In genomic region chr3:66403268-66403990, GRCh38 we compare ENCODE assay signal across 14 cellular contexts.
DNase-seq lines count a peak whose midpoint lies in the region; TF ChIP-seq lines count a peak whose summit lies in the region.
"Had no signal": no experiment of that assay in that cellular context is flagged by ENCODE, and none has a peak within 500 bp of the region (broad histone marks: within the 10 kb centered on the region; RNA-seq: fewer than 3 reads in every experiment).

No MANE protein-coding gene starts in this region.

- no peak for TF ChIP-seq POLR2A in breast epithelium (IDR thresholded peaks at IDR 0.05)
- no peak for TF ChIP-seq POLR2A in transverse colon (IDR thresholded peaks at IDR 0.05)

- H3K9me3 Mint-ChIP-seq in nephron: no peaks in the 10 kb centered on the region

- no peak overlapping the region for H3K4me2 ChIP-seq in mammary epithelial cell (ENCODE audit: insufficient read depth, low read depth, low read length)

- H3K27ac ChIP-seq in breast epithelium (peak overlapping the region; percentile 2 to 42), mammary epithelial cell (ENCODE audit: insufficient read depth, low read depth, low read length) (no peak overlapping the region), coronary artery (peak overlapping the region; percentile 40 to 60), transverse colon (peak overlapping the region; percentile 5 to 87 (median 70))

- H3K79me2 ChIP-seq in mammary epithelial cell (ENCODE audit: insufficient read depth, low read length): no peaks in the 10 kb centered on the region

- CTCF ChIA-PET in mammary epithelial cell (lab: Charles Lee; ENCODE audit: low non-redundant PET): no interaction called here

- TF ChIP-seq CTCF in breast epithelium (IDR thresholded peaks at IDR 0.05) (no peak), mammary epithelial cell (conservative IDR thresholded peaks at IDR 0.05 in 1 of 2, IDR thresholded peaks at IDR 0.05 in 1 of 2; ENCODE audit: extremely low read depth in 1 of 2, insufficient read depth in 1 of 2, low read depth in 1 of 2, low read length in 2 of 2) (no peak), coronary artery (IDR thresholded peaks at IDR 0.05) (no peak), nephron (IDR thresholded peaks at IDR 0.05; ENCODE audit: unreplicated experiment in 3 of 3) (no peak), transverse colon (IDR thresholded peaks at IDR 0.05) (no peak)

- peaks cover 65% of the 10 kb centered on the region for H3K4me1 Mint-ChIP-seq in nephron

- dilution Hi-C loops in mammary epithelial cell (cut with HindIII; ENCODE audit: low sequenced_read_pairs): no loop called here

- H3K9me3 ChIP-seq in breast epithelium (no peaks in the 10 kb centered on the region), mammary epithelial cell (replicated peaks; ENCODE audit: insufficient read depth, low read length) (no peaks in the 10 kb centered on the region), transverse colon (no peaks in the 10 kb centered on the region)
- H3K9me3 ChIP-seq: heart right ventricle, mucosa of descending colon had no signal

- H3K4me3 ChIP-seq in breast epithelium: no peak overlapping the region
- no peak overlapping the region for H3K4me3 ChIP-seq in mammary epithelial cell (replicated peaks in 1 of 3; ENCODE audit: insufficient read depth in 1 of 3, low read depth in 2 of 3, low read length in 3 of 3)
- H3K4me3 ChIP-seq in coronary artery: no peak overlapping the region
- no peak overlapping the region for H3K4me3 ChIP-seq in transverse colon
- H3K4me3 ChIP-seq: heart right ventricle, mucosa of descending colon had no signal

- in situ Hi-C loops in mammary epithelial cell (cut with MboI; ENCODE audit: low sequenced_read_pairs in 2 of 2): loop anchor here in 1 of 2 donors (5.0 to 10.0 kb wide), 2 partner anchors 126 to 411 kb away; no protein-coding TSS in a partner anchor
- in situ Hi-C loops in transverse colon (cut with MboI; ENCODE audit: low pct_ligation_motif_present in 1 of 4, low pct_unique_long_range_greater_than_20kb in 1 of 4, low sequenced_read_pairs in 3 of 4): loop anchor here in 3 of 4 donors (10.0 to 25.0 kb wide), 2 partner anchors 409 to 411 kb away; no protein-coding TSS in a partner anchor

- no peaks in the 10 kb centered on the region for H3K27me3 Mint-ChIP-seq in nephron (ENCODE audit: low read depth)

- H3K27ac Mint-ChIP-seq in nephron: peak overlapping the region in 2 of 3 experiments; percentile 44 to 82

- H3K4me1 ChIP-seq in breast epithelium: peaks cover 0 to 8% of the 10 kb centered on the region in 2 donors
- no peaks in the 10 kb centered on the region for H3K4me1 ChIP-seq in mammary epithelial cell (ENCODE audit: insufficient read depth, low read length)
- peaks cover 13 to 55% (median 39%) of the 10 kb centered on the region in 4 donors for H3K4me1 ChIP-seq in transverse colon

- H2AFZ ChIP-seq in mammary epithelial cell (ENCODE audit: low read depth, low read length): no peak overlapping the region

- BruUV-seq in mammary epithelial cell (replicated peaks; lab: Mats Ljungman, UMichigan): no TSS peak

- no peaks in the 10 kb centered on the region for H3K27me3 ChIP-seq in breast epithelium
- H3K27me3 ChIP-seq in mammary epithelial cell (ENCODE audit: insufficient read depth, low read length): no peaks in the 10 kb centered on the region
- no peaks in the 10 kb centered on the region for H3K27me3 ChIP-seq in transverse colon
- H3K27me3 ChIP-seq: heart right ventricle had no signal

- 82% methylated on average over 11 of the region's 13 CpGs for WGBS in mammary epithelial cell (ENCODE audit: low coverage, missing lambda C conversion rate)
- 30 to 69% methylated on average over 2 to 13 of the region's 13 CpGs for WGBS in transverse colon (ENCODE audit: low coverage in 1 of 2), 2 donors

- intact Hi-C loops in breast epithelium (cut with DNase I; ENCODE audit: low total_unique reads): loop anchor here (10.0 kb wide), 1 partner anchor 391 kb away; no protein-coding TSS in a partner anchor
- intact Hi-C loops in mammary epithelial cell (cut with micrococcal nuclease): no loop called here
- intact Hi-C loops in transverse colon (cut with DNase I; ENCODE audit: low total_unique reads): no loop called here

- H4K20me1 ChIP-seq in mammary epithelial cell (ENCODE audit: insufficient read depth, low read length): no peaks in the 10 kb centered on the region

- H3K9ac ChIP-seq in mammary epithelial cell (ENCODE audit: insufficient read depth, low read length): no peak overlapping the region

- no peak for DNase-seq in breast epithelium (ENCODE audit: low spot score in 2 of 2)
- no peak for DNase-seq in mammary epithelial cell
- peak; percentile 65 for DNase-seq in coronary artery (ENCODE audit: low spot score)
- no peak for DNase-seq in transverse colon
- no peak for DNase-seq in activated CD4-positive, alpha-beta T cell treated with anti-CD3 and anti-CD28 coated beads, Interleukin-2, amount 50 U/mL, for 1 hour
- DNase-seq in D341Med (ENCODE audit: low spot score): no peak
- no peak for DNase-seq in amygdala (lab: John Stamatoyannopoulos, UW)
- DNase-seq: heart right ventricle, mucosa of descending colon, NCI-H1930, NCI-H510A treated with DMSO at 0.1 percent for 48 hours, OCI-M1, posterior cingulate gyrus had no signal

- H3K36me3 Mint-ChIP-seq in nephron (ENCODE audit: low read depth): peaks cover 15% of the 10 kb centered on the region

- H3K36me3 ChIP-seq in breast epithelium: no peaks in the 10 kb centered on the region
- H3K36me3 ChIP-seq in mammary epithelial cell (ENCODE audit: insufficient read depth, low read length): no peaks in the 10 kb centered on the region
- peaks cover 0 to 22% (median 7%) of the 10 kb centered on the region in 4 donors for H3K36me3 ChIP-seq in transverse colon

- H3K4me3 Mint-ChIP-seq in nephron: no peak overlapping the region

- no peak for TF ChIP-seq EP300 in transverse colon (IDR thresholded peaks at IDR 0.05; ENCODE audit: low read depth)
